1 cellular context compared by ENCODE assay signal in the genomic region with DNA sequence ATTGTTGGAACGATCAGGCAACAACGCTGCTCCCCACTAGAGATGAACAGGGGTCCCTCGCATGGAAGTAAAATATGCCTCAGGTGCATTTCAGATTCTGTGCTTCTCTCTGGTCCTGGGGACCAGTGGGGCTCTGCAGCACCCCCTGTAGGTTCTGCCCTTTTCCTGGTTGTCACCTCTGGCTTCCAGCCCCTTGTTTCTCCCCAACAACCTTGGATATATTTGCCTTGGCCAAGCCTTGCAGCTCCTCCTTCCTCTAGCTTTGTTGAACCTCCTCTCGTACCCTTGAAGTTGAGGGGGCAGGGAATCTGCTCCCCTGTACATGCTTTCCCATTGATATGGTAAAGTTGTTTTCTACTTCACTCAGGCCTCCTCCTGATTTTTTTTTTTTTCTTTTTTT.
TF ChIP-seq lines count a peak whose summit lies in the region.

No MANE protein-coding gene starts in this region.

TF ChIP-seq in H1, 55 proteins besides CTCF, POLR2A, EP300 and RAD21:
- TF ChIP-seq ASH2L (IDR thresholded peaks at IDR 0.05; ENCODE audit: low read length) (peak; percentile 42), SP1 (IDR thresholded peaks at IDR 0.05; ENCODE audit: low read depth, low read length) (no peak)
